In genomic region chr16:30092373-30093010, GRCh38 we compare ENCODE assay signal across 8 cellular contexts. TPM values are rescaled to one million over a fixed set of nuclear protein-coding genes. Genes with fewer than 3 reads are reported as not detected.
DNase-seq lines count a peak whose midpoint lies in the region; ATAC-seq, FAIRE-seq and TF ChIP-seq lines count a peak whose summit lies in the region.

No MANE protein-coding gene starts in this region.

- H3K36me3 ChIP-seq in H1 (ENCODE audit: control insufficient read depth in 2 of 4, insufficient read depth in 4 of 4, low read length in 3 of 4), result no peaks in the 10 kb centered on the region
- H3K36me3 ChIP-seq in mesendoderm (ENCODE audit: control insufficient read depth, insufficient read depth, low read length), result no peaks in the 10 kb centered on the region

- H3K4ac ChIP-seq in H1 (replicated peaks; ENCODE audit: insufficient read length, low read depth, low read length) (peak overlapping the region; percentile 99), mesendoderm (ENCODE audit: low read depth, low read length) (peak overlapping the region; percentile 40)

- H3K4me1 ChIP-seq in H1 (replicated peaks in 1 of 4; ENCODE audit: control insufficient read depth in 3 of 4, insufficient read depth in 4 of 4, low read length in 3 of 4), result peaks cover 0 to 16% (median 10%) of the 10 kb centered on the region in 4 experiments; a peak in 6 of 7 replicates
- peaks cover 5% of the 10 kb centered on the region for H3K4me1 ChIP-seq in mesendoderm (ENCODE audit: control insufficient read depth, low read depth, low read length)

- TF ChIP-seq EP300 in H1 (IDR thresholded peaks at IDR 0.05; ENCODE audit: borderline replicate concordance in 1 of 2, low read depth in 2 of 2, low read length in 2 of 2), result no peak

- WGBS in H1 (ENCODE audit: extremely low coverage in 1 of 2, insufficient coverage in 1 of 2, insufficient read length in 1 of 2, insufficient replicate concordance in 2 of 2, low coverage in 1 of 2, low lambda C conversion rate in 2 of 2, missing lambda C conversion rate in 1 of 2), 2 experiments, result 6% methylated on average over 22 of the region's 22 CpGs; no CpG with 5 or more reads in 1 of the 2 experiments
- no CpG with 5 or more reads among the region's 22 CpGs for WGBS in mesendoderm (ENCODE audit: extremely low coverage, insufficient coverage, low lambda C conversion rate)

- no peaks in the 10 kb centered on the region for H3K27me3 Mint-ChIP-seq in activated CD4-positive, alpha-beta memory T cell treated with anti-CD3 and anti-CD28 coated beads for 36 hours

- H4K20me1 ChIP-seq in H1 (replicated peaks in 1 of 2; ENCODE audit: control insufficient read depth in 1 of 2, insufficient read depth in 2 of 2, low read length in 2 of 2), result peaks cover 0 to 2% of the 10 kb centered on the region in 2 experiments

- CTCF ChIA-PET in activated CD4-positive, alpha-beta memory T cell treated with anti-CD3 and anti-CD28 coated beads for 36 hours (lab: Charles Lee), result interaction anchor here (0.6 to 5.8 kb wide), 36 partner anchors 9 to 558 kb away, joined by 3 to 76 read pairs (median 5); partner anchors contain the start of genes ALDOA, CORO1A, HIRIP3 and PPP4C
- CTCF ChIA-PET in H1 (lab: Charles Lee; ENCODE audit: partially characterized antibody), result interaction anchor here (0.6 to 7.7 kb wide), 32 partner anchors 11 to 686 kb away, joined by 3 to 90 read pairs (median 4); partner anchors contain the start of genes ALDOA, GDPD3 and PPP4C

- intact Hi-C loops in activated CD4-positive, alpha-beta memory T cell treated with anti-CD3 and anti-CD28 coated beads for 36 hours (cut with micrococcal nuclease), result loop anchor here (1.0 to 5.0 kb wide), 5 partner anchors 27 to 281 kb away; partner anchors contain the start of genes ALDOA and MAPK3

- H3K4me1 Mint-ChIP-seq in activated CD4-positive, alpha-beta memory T cell treated with anti-CD3 and anti-CD28 coated beads for 36 hours (ENCODE audit: low read depth), result peaks cover 46% of the 10 kb centered on the region

- no peak overlapping the region for H3K23ac ChIP-seq in H1 (ENCODE audit: insufficient read length)
- peak overlapping the region; percentile 10 for H3K23ac ChIP-seq in mesendoderm (ENCODE audit: low read length)

- no peak overlapping the region for H2BK20ac ChIP-seq in H1 (ENCODE audit: low read length)

- H2BK12ac ChIP-seq in H1 (ENCODE audit: low read depth, low read length), result peak overlapping the region; percentile 30; the same call in 1 of the 2 replicates

- H2AK5ac ChIP-seq in H1 (ENCODE audit: low read depth, low read length) (0 out of 2 replicates have a peak overlapping the region, but pooled peaks have one; percentile 14), mesendoderm (ENCODE audit: low read length) (peak overlapping the region; percentile 45)

- H3K23me2 ChIP-seq in H1 (ENCODE audit: low read depth, low read length), result peaks cover 20% of the 10 kb centered on the region; the same call in 1 of the 2 replicates

- H3K27me3 ChIP-seq in H1 (replicated peaks in 1 of 4; ENCODE audit: control insufficient read depth in 3 of 4, extremely low read depth in 1 of 4, insufficient read depth in 3 of 4, low read length in 3 of 4), result 0 out of 7 replicates have a peak, but pooled peaks cover 0 to 3% (median 0%) of the 10 kb centered on the region in 4 experiments
- no peaks in the 10 kb centered on the region for H3K27me3 ChIP-seq in mesendoderm (ENCODE audit: insufficient read depth, low read length, poor library complexity)

- H3K4me2 ChIP-seq in H1 (ENCODE audit: insufficient read depth in 1 of 2, low read depth in 2 of 2, low read length in 2 of 2) (peak overlapping the region; percentile 71 to 92), mesendoderm (ENCODE audit: low read length) (peak overlapping the region; percentile 48)

- peak overlapping the region; percentile 83 for H3K4me3 Mint-ChIP-seq in activated CD4-positive, alpha-beta memory T cell treated with anti-CD3 and anti-CD28 coated beads for 36 hours

- H4K91ac ChIP-seq in H1 (replicated peaks; ENCODE audit: insufficient read length, low read length), result peak overlapping the region; percentile 95

- H2BK5ac ChIP-seq in H1 (ENCODE audit: low read depth, low read length), result peak overlapping the region; percentile 85; the same call in 1 of the 2 replicates
- peak overlapping the region; percentile 63 for H2BK5ac ChIP-seq in mesendoderm (ENCODE audit: low read length)

- H3K4me3 ChIP-seq in AG10803 (ENCODE audit: low read length) (peak overlapping the region; percentile 41), H1 (ENCODE audit: extremely low read depth in 1 of 4, insufficient read depth in 2 of 4, low read depth in 3 of 4, low read length in 4 of 4) (peak overlapping the region; percentile 55 to 84 (median 66)), mesendoderm (ENCODE audit: low read length) (peak overlapping the region; percentile 73)

- peak overlapping the region; percentile 64 for H3K18ac ChIP-seq in H1 (ENCODE audit: extremely low read depth, low read length)
- H3K18ac ChIP-seq in mesendoderm (ENCODE audit: low read length), result peak overlapping the region; percentile 34

- H3K9ac ChIP-seq in H1 (replicated peaks in 1 of 4; ENCODE audit: extremely low read depth in 1 of 4, low read depth in 3 of 4, low read length in 3 of 4) (peak overlapping the region in 3 of 4 experiments; percentile 18 to 65 (median 49); a peak in 3 of 7 replicates), mesendoderm (ENCODE audit: low read length) (peak overlapping the region; percentile 70)

- no peak for FAIRE-seq in H1 (lab: Jason Lieb, UNC)

- peak in 1 of 2 experiments; percentile 59; a peak in 1 of 3 replicates for TF ChIP-seq POLR2A in H1 (IDR thresholded peaks at IDR 0.05; ENCODE audit: control extremely low read depth in 1 of 2, low read depth in 2 of 2, low read length in 2 of 2)

- H2AFZ ChIP-seq in H1 (ENCODE audit: low read length), result peak overlapping the region; percentile 30; the same call in 1 of the 2 replicates

- peaks cover 10% of the 10 kb centered on the region for H3K9me3 Mint-ChIP-seq in activated CD4-positive, alpha-beta memory T cell treated with anti-CD3 and anti-CD28 coated beads for 36 hours

- no peak overlapping the region for H3K14ac ChIP-seq in H1 (ENCODE audit: insufficient read length)

- H3K79me1 ChIP-seq in H1 (ENCODE audit: low read depth, low read length) (peaks cover 3% of the 10 kb centered on the region; the same call in 1 of the 2 replicates), mesendoderm (ENCODE audit: low read length) (no peaks in the 10 kb centered on the region)

- POLR2A ChIA-PET in activated CD4-positive, alpha-beta memory T cell treated with anti-CD3 and anti-CD28 coated beads for 36 hours (lab: Charles Lee), result interaction anchor here (0.9 to 4.6 kb wide), 12 partner anchors 11 to 443 kb away, joined by 3 to 35 read pairs (median 6); partner anchors contain the start of genes ALDOA, CORO1A and PPP4C
- POLR2A ChIA-PET in H1 (lab: Charles Lee; ENCODE audit: partially characterized antibody), result interaction anchor here (0.7 to 14.0 kb wide), 9 partner anchors 16 to 317 kb away, joined by 3 to 353 read pairs (median 4); partner anchors contain the start of genes ALDOA, GDPD3, PPP4C and TMEM219

- TF ChIP-seq CTCF in AG10803 (conservative IDR thresholded peaks at IDR 0.05; ENCODE audit: low read length), result peak; percentile 54
- TF ChIP-seq CTCF in H1 (IDR thresholded peaks at IDR 0.05; ENCODE audit: control extremely low read depth in 1 of 3, insufficient read depth in 1 of 3, low read depth in 1 of 3, low read length in 3 of 3), result peak; percentile 76 to 96 (median 90)

- peak overlapping the region; percentile 63 for H4K5ac ChIP-seq in H1 (ENCODE audit: insufficient read length, low read depth, low read length)
- H4K5ac ChIP-seq in mesendoderm (ENCODE audit: low read length), result no peak overlapping the region

- TF ChIP-seq RAD21 in H1 (IDR thresholded peaks at IDR 0.05 in 1 of 2, conservative IDR thresholded peaks at IDR 0.05 in 1 of 2; ENCODE audit: low read depth in 2 of 2, low read length in 2 of 2), result peak; percentile 40 to 56; a peak in 3 of 4 replicates

- H3K56ac ChIP-seq in H1 (replicated peaks; ENCODE audit: insufficient read length, low read depth, low read length) (peak overlapping the region; percentile 64), mesendoderm (ENCODE audit: low read length) (peak overlapping the region; percentile 93)

- H2BK15ac ChIP-seq in H1 (ENCODE audit: low read length) (0 out of 2 replicates have a peak overlapping the region, but pooled peaks have one; percentile 2), mesendoderm (replicated peaks; ENCODE audit: low read depth) (no peak overlapping the region)

- H3K27ac ChIP-seq in H1 (ENCODE audit: low read depth, low read length) (peak overlapping the region; percentile 24; the same call in 1 of the 2 replicates), mesendoderm (ENCODE audit: low read depth, low read length) (peak overlapping the region; percentile 58)

- H2BK120ac ChIP-seq in H1 (replicated peaks; ENCODE audit: low read depth, low read length), result peak overlapping the region; percentile 69
- H2BK120ac ChIP-seq in mesendoderm (ENCODE audit: low read depth, low read length), result no peak overlapping the region

- H3K36me3 Mint-ChIP-seq in activated CD4-positive, alpha-beta memory T cell treated with anti-CD3 and anti-CD28 coated beads for 36 hours, result peaks cover 21% of the 10 kb centered on the region

- H3K27ac Mint-ChIP-seq in activated CD4-positive, alpha-beta memory T cell treated with anti-CD3 and anti-CD28 coated beads for 36 hours, result peak overlapping the region; percentile 94

- H3K9me3 ChIP-seq in H1 (ENCODE audit: insufficient read depth in 2 of 2, low read depth in 1 of 2, low read length in 1 of 2), result no peaks in the 10 kb centered on the region

- peak; percentile 42 for DNase-seq in AG10803 (ENCODE audit: low read depth)
- peak; percentile 43 for DNase-seq in NCI-H524 treated with DMSO at 0.1 percent for 48 hours (lab: John Stamatoyannopoulos, UW)
- DNase-seq in activated CD4-positive, alpha-beta memory T cell treated with anti-CD3 and anti-CD28 coated beads for 36 hours, result peak; percentile 90
- peak in 1 of 2 experiments; percentile 92 for DNase-seq in H1 (ENCODE audit: low read depth in 1 of 2, low spot score in 2 of 2)
- peak; percentile 95 for DNase-seq in mesendoderm
- peak; percentile 43 for DNase-seq in stimulated activated CD8-positive, alpha-beta memory T cell treated with anti-CD3 and anti-CD28 coated beads, Interleukin-4, amount 100 ng/mL, for 24 hours (ENCODE audit: low read depth)

- peaks cover 5 to 12% of the 10 kb centered on the region in 2 experiments for H3K79me2 ChIP-seq in H1 (ENCODE audit: control insufficient read depth in 1 of 2, insufficient read depth in 2 of 2, low read length in 2 of 2)
- H3K79me2 ChIP-seq in mesendoderm (ENCODE audit: control insufficient read depth, insufficient read depth, low read length), result peaks cover 3% of the 10 kb centered on the region

- peak overlapping the region; percentile 81 for H4K8ac ChIP-seq in H1 (ENCODE audit: extremely low read depth, insufficient read depth, low read length)
- H4K8ac ChIP-seq in mesendoderm (ENCODE audit: low read depth, low read length), result no peak overlapping the region

- ATAC-seq in GM18867 (IDR thresholded peaks at IDR 0.05; ENCODE audit: unreplicated experiment) (peak; percentile 39), HG03135 (IDR thresholded peaks at IDR 0.05; ENCODE audit: unreplicated experiment) (peak; percentile 41)

RNA-seq across cellular contexts. Expression of gene TBX6, which starts 0.8 kb away (rescaled TPM):
- total RNA-seq in activated CD4-positive, alpha-beta memory T cell treated with anti-CD3 and anti-CD28 coated beads for 36 hours, result 1 to 10 TPM; 2.3 to 2.9 TPM
- 2.3 and 2.8 TPM in 2 replicates for total RNA-seq in H1 (2021; fragmentation: NEBNext Ultra II Directional; extraction: Animal tissue kit (Norgen Biotek cat#: 25700))
- polyA plus RNA-seq in H1 (2011; rRNA removed), result 2.2 and 3.6 TPM in 2 replicates
- 1.5 TPM for polyA plus RNA-seq in H1 (2011; cell fraction: cytosol; rRNA removed)
- polyA plus RNA-seq in H1 (2011; cell fraction: nucleus; rRNA removed), result 4.9 TPM
- polyA plus RNA-seq in H1 (2012, experiment 1 of 2), result 2.1 to 4.8 TPM (median 3.4 TPM) in 4 replicates
- 3.3 TPM for polyA plus RNA-seq in H1 (2012, experiment 2 of 2)
- polyA plus RNA-seq in H1 (2013, experiment 1 of 2), result 2.4 TPM
- polyA plus RNA-seq in H1 (2013, experiment 2 of 2), result 2.0 TPM
- polyA minus RNA-seq in H1 (2011; rRNA and poly(A)+ RNA removed), result 0.20 and 0.44 TPM in 2 replicates
- 1.6 TPM for polyA minus RNA-seq in H1 (2011; cell fraction: cytosol; rRNA and poly(A)+ RNA removed)
- 1.8 TPM for polyA minus RNA-seq in H1 (2011; cell fraction: nucleus; rRNA and poly(A)+ RNA removed)
- polyA plus RNA-seq in mesendoderm (2013, experiment 1 of 2), result 2.4 TPM
- 2.1 TPM for polyA plus RNA-seq in mesendoderm (2013, experiment 2 of 2)

RNA-seq across cellular contexts. Expression of gene YPEL3, which starts 3.5 kb away (rescaled TPM):
- 10 to 100 TPM; 32.5 to 36.9 TPM for total RNA-seq in activated CD4-positive, alpha-beta memory T cell treated with anti-CD3 and anti-CD28 coated beads for 36 hours
- total RNA-seq in H1 (2021; fragmentation: NEBNext Ultra II Directional; extraction: Animal tissue kit (Norgen Biotek cat#: 25700)), result 40.3 and 43.2 TPM in 2 replicates
- 53.3 and 91.8 TPM in 2 replicates for polyA plus RNA-seq in H1 (2011; rRNA removed)
- polyA plus RNA-seq in H1 (2011; cell fraction: cytosol; rRNA removed), result 49.2 TPM
- 126 TPM for polyA plus RNA-seq in H1 (2011; cell fraction: nucleus; rRNA removed)
- polyA plus RNA-seq in H1 (2012, experiment 1 of 2), result 53.5 to 72.5 TPM (median 65.8 TPM) in 4 replicates
- 62.9 TPM for polyA plus RNA-seq in H1 (2012, experiment 2 of 2)
- polyA plus RNA-seq in H1 (2013, experiment 1 of 2), result 35.3 TPM
- 36.6 TPM for polyA plus RNA-seq in H1 (2013, experiment 2 of 2)
- 10.7 and 15.9 TPM in 2 replicates for polyA minus RNA-seq in H1 (2011; rRNA and poly(A)+ RNA removed)
- 17.5 TPM for polyA minus RNA-seq in H1 (2011; cell fraction: cytosol; rRNA and poly(A)+ RNA removed)
- 27.2 TPM for polyA minus RNA-seq in H1 (2011; cell fraction: nucleus; rRNA and poly(A)+ RNA removed)
- polyA plus RNA-seq in mesendoderm (2013, experiment 1 of 2), result 26.3 TPM
- polyA plus RNA-seq in mesendoderm (2013, experiment 2 of 2), result 26.0 TPM

RNA-seq across cellular contexts. Expression of gene PPP4C, which starts 16.7 kb away (rescaled TPM):
- total RNA-seq in activated CD4-positive, alpha-beta memory T cell treated with anti-CD3 and anti-CD28 coated beads for 36 hours, result 100 to 1,000 TPM; 121 to 133 TPM
- 148 TPM in 2 replicates for total RNA-seq in H1 (2021; fragmentation: NEBNext Ultra II Directional; extraction: Animal tissue kit (Norgen Biotek cat#: 25700))
- 298 and 355 TPM in 2 replicates for polyA plus RNA-seq in H1 (2011; rRNA removed)
- polyA plus RNA-seq in H1 (2011; cell fraction: cytosol; rRNA removed), result 266 TPM
- polyA plus RNA-seq in H1 (2011; cell fraction: nucleus; rRNA removed), result 241 TPM
- polyA plus RNA-seq in H1 (2012, experiment 1 of 2), result 134 to 209 TPM (median 190 TPM) in 4 replicates
- polyA plus RNA-seq in H1 (2012, experiment 2 of 2), result 229 TPM
- polyA plus RNA-seq in H1 (2013, experiment 1 of 2), result 96.9 TPM
- 101 TPM for polyA plus RNA-seq in H1 (2013, experiment 2 of 2)
- polyA minus RNA-seq in H1 (2011; rRNA and poly(A)+ RNA removed), result 329 and 355 TPM in 2 replicates
- polyA minus RNA-seq in H1 (2011; cell fraction: cytosol; rRNA and poly(A)+ RNA removed), result 125 TPM
- polyA minus RNA-seq in H1 (2011; cell fraction: nucleus; rRNA and poly(A)+ RNA removed), result 62.4 TPM
- polyA plus RNA-seq in mesendoderm (2013, experiment 1 of 2), result 94.2 TPM
- 93.5 TPM for polyA plus RNA-seq in mesendoderm (2013, experiment 2 of 2)

RNA-seq across cellular contexts. Expression of gene GDPD3, which starts 20.8 kb away (rescaled TPM):
- 1 to 10 TPM; 5.3 to 9.9 TPM for total RNA-seq in activated CD4-positive, alpha-beta memory T cell treated with anti-CD3 and anti-CD28 coated beads for 36 hours
- total RNA-seq in H1 (2021; fragmentation: NEBNext Ultra II Directional; extraction: Animal tissue kit (Norgen Biotek cat#: 25700)), result 1.5 TPM in 1 of 2 replicates, not detected in the other
- polyA plus RNA-seq in H1 (2011; rRNA removed), result 0.20 and 0.30 TPM in 2 replicates
- 0.35 TPM for polyA plus RNA-seq in H1 (2011; cell fraction: cytosol; rRNA removed)
- 1.7 TPM for polyA plus RNA-seq in H1 (2011; cell fraction: nucleus; rRNA removed)
- polyA plus RNA-seq in H1 (2012, experiment 1 of 2), result 1.9 to 4.0 TPM (median 2.5 TPM) in 4 replicates
- polyA plus RNA-seq in H1 (2012, experiment 2 of 2), result 0.29 TPM
- polyA plus RNA-seq in H1 (2013, experiment 1 of 2), result 1.3 TPM
- 1.7 TPM for polyA plus RNA-seq in H1 (2013, experiment 2 of 2)
- polyA minus RNA-seq in H1 (2011; rRNA and poly(A)+ RNA removed), result not detected in 2 replicates
- polyA minus RNA-seq in H1 (2011; cell fraction: cytosol; rRNA and poly(A)+ RNA removed), result not detected
- polyA minus RNA-seq in H1 (2011; cell fraction: nucleus; rRNA and poly(A)+ RNA removed), result not detected
- polyA plus RNA-seq in mesendoderm (2013, experiment 1 of 2), result 1.0 TPM
- polyA plus RNA-seq in mesendoderm (2013, experiment 2 of 2), result 1.1 TPM

RNA-seq across cellular contexts. Expression of gene ALDOA, which starts 26.9 kb away (rescaled TPM):
- total RNA-seq in activated CD4-positive, alpha-beta memory T cell treated with anti-CD3 and anti-CD28 coated beads for 36 hours, result 1,000 to 10,000 TPM; 1,724 to 1,734 TPM
- total RNA-seq in H1 (2021; fragmentation: NEBNext Ultra II Directional; extraction: Animal tissue kit (Norgen Biotek cat#: 25700)), result 1,083 and 1,146 TPM in 2 replicates
- 1,072 and 1,397 TPM in 2 replicates for polyA plus RNA-seq in H1 (2011; rRNA removed)
- 884 TPM for polyA plus RNA-seq in H1 (2011; cell fraction: cytosol; rRNA removed)
- 1,022 TPM for polyA plus RNA-seq in H1 (2011; cell fraction: nucleus; rRNA removed)
- 986 to 1,460 TPM (median 1,381 TPM) in 4 replicates for polyA plus RNA-seq in H1 (2012, experiment 1 of 2)
- 2,176 TPM for polyA plus RNA-seq in H1 (2012, experiment 2 of 2)
- 777 TPM for polyA plus RNA-seq in H1 (2013, experiment 1 of 2)
- 779 TPM for polyA plus RNA-seq in H1 (2013, experiment 2 of 2)
- polyA minus RNA-seq in H1 (2011; rRNA and poly(A)+ RNA removed), result 753 and 900 TPM in 2 replicates
- polyA minus RNA-seq in H1 (2011; cell fraction: cytosol; rRNA and poly(A)+ RNA removed), result 734 TPM
- 382 TPM for polyA minus RNA-seq in H1 (2011; cell fraction: nucleus; rRNA and poly(A)+ RNA removed)
- 759 TPM for polyA plus RNA-seq in mesendoderm (2013, experiment 1 of 2)
- 778 TPM for polyA plus RNA-seq in mesendoderm (2013, experiment 2 of 2)
